In genomic region chr12:20212658-20213387, GRCh38 we compare ENCODE assay signal across 9 cellular contexts.
A peak's percentile ranks its signal among the peaks of the same experiment; 100 is the strongest.
DNase-seq lines count a peak whose midpoint lies in the region; TF ChIP-seq lines count a peak whose summit lies in the region.
"Had no signal": no experiment of that assay in that cellular context is flagged by ENCODE, and none has a peak within 500 bp of the region (broad histone marks: within the 10 kb centered on the region; RNA-seq: fewer than 3 reads in every experiment).

No MANE protein-coding gene starts in this region.

- H3F3A ChIP-seq in neural progenitor cell (ENCODE audit: low read depth) = peaks cover 17% of the 10 kb centered on the region

- 20% methylated on average over 7 of the region's 7 CpGs for WGBS in HUES64

- H2AFZ ChIP-seq in neural progenitor cell (replicated peaks) = no peak overlapping the region

- no peaks in the 10 kb centered on the region for H3K27me3 ChIP-seq in HUES64 (ENCODE audit: insufficient read depth, low read length)
- no peaks in the 10 kb centered on the region for H3K27me3 ChIP-seq in neural progenitor cell
- H3K27me3 ChIP-seq: BLaER1 had no signal

- peak overlapping the region; percentile 27; the same call in 1 of the 2 replicates for H3K4me3 ChIP-seq in HUES64 (ENCODE audit: low read length)
- peak overlapping the region; percentile 73 for H3K4me3 ChIP-seq in SK-N-MC
- peak overlapping the region in 1 of 2 donors; percentile 9 for H3K4me3 ChIP-seq in foreskin fibroblast (ENCODE audit: low read depth in 1 of 2, low read length in 2 of 2)
- H3K4me3 ChIP-seq in neural progenitor cell = no peak overlapping the region
- H3K4me3 ChIP-seq: BLaER1 had no signal

- H3K36me3 Mint-ChIP-seq in neural progenitor cell = peaks cover 9% of the 10 kb centered on the region

- H3K9me3 Mint-ChIP-seq in neural progenitor cell = peaks cover 22% of the 10 kb centered on the region

- H3K4me1 ChIP-seq in HUES64 (ENCODE audit: insufficient read depth, low read length) (peaks cover 27% of the 10 kb centered on the region), neural progenitor cell (peaks cover 20% of the 10 kb centered on the region)

- peak overlapping the region; percentile 70 for H3K4me2 ChIP-seq in neural progenitor cell
- H3K4me2 ChIP-seq: BLaER1 had no signal

- H3K9me3 ChIP-seq in HUES64 (ENCODE audit: insufficient read depth, low read depth, low read length) (no peaks in the 10 kb centered on the region; the same call in 1 of the 2 replicates), SK-N-MC (ENCODE audit: low read depth, low read length) (peaks cover 3% of the 10 kb centered on the region; the same call in 1 of the 2 replicates), neural progenitor cell (ENCODE audit: low read depth) (no peaks in the 10 kb centered on the region)
- H3K9me3 ChIP-seq: BLaER1 had no signal

- peaks cover 30% of the 10 kb centered on the region for H3K4me1 Mint-ChIP-seq in neural progenitor cell

- H3K27ac ChIP-seq in HUES64 (ENCODE audit: low read depth, low read length) (peak overlapping the region; percentile 91), SK-N-MC (peak overlapping the region; percentile 93), neural progenitor cell (peak overlapping the region; percentile 72)
- H3K27ac ChIP-seq: BLaER1 had no signal

- no peak for TF ChIP-seq CTCF in foreskin fibroblast (IDR thresholded peaks at IDR 0.05; ENCODE audit: low read depth, low read length)
- no peak for TF ChIP-seq CTCF in neural progenitor cell (IDR thresholded peaks at IDR 0.05)
- no peak for TF ChIP-seq CTCF in GM20000 (IDR thresholded peaks at IDR 0.05; ENCODE audit: extremely low read depth, missing control alignments)

- H3K4me3 Mint-ChIP-seq in neural progenitor cell = peak overlapping the region; percentile 67

- H3K27me3 Mint-ChIP-seq in neural progenitor cell (ENCODE audit: insufficient read depth, low read depth) = no peaks in the 10 kb centered on the region

- peak overlapping the region; percentile 61; the same call in 1 of the 2 replicates for H3K9ac ChIP-seq in HUES64 (ENCODE audit: low read depth, low read length)
- H3K9ac ChIP-seq in SK-N-MC (ENCODE audit: insufficient read length) = peak overlapping the region; percentile 64
- H3K9ac ChIP-seq in neural progenitor cell = no peak overlapping the region
- H3K9ac ChIP-seq: BLaER1 had no signal

- H4K20me1 ChIP-seq in neural progenitor cell (ENCODE audit: low read depth) = peaks cover 4% of the 10 kb centered on the region
- H4K20me1 ChIP-seq: BLaER1 had no signal

- peak overlapping the region; percentile 99 for H3K27ac Mint-ChIP-seq in neural progenitor cell

- DNase-seq in A172 (ENCODE audit: low spot score) (peak; percentile 93), SK-N-MC (ENCODE audit: low read depth, low spot score) (peak; percentile 99), foreskin fibroblast (peak; percentile 88 to 98), neural progenitor cell (ENCODE audit: low spot score) (peak; percentile 93), KG1 (lab: John Stamatoyannopoulos, UW) (no peak), GM20000 (ENCODE audit: low spot score) (no peak)
- DNase-seq in stimulated activated naive CD4-positive, alpha-beta T cell treated with Interleukin-2 at 50 U/mL for 16 hours (lab: John Stamatoyannopoulos, UW) = no peak

- no peaks in the 10 kb centered on the region for H3K36me3 ChIP-seq in HUES64 (ENCODE audit: insufficient read depth, low read length)
- no peaks in the 10 kb centered on the region for H3K36me3 ChIP-seq in SK-N-MC (ENCODE audit: insufficient read depth, low read length)
- no peaks in the 10 kb centered on the region for H3K36me3 ChIP-seq in neural progenitor cell
- H3K36me3 ChIP-seq: BLaER1 had no signal

- no peaks in the 10 kb centered on the region for H3K79me2 ChIP-seq in neural progenitor cell (ENCODE audit: low read depth)

Comparison
In these comparisons a context has a peak if more than half of its experiments do, and no peak if none do; other contexts are left out.
1. DNase-seq: peak in A172 (single experiment), SK-N-MC (single experiment), foreskin fibroblast (2 of 2) and neural progenitor cell (single experiment); none in KG1 (single experiment), GM20000 (single experiment) and stimulated activated naive CD4-positive, alpha-beta T cell treated with Interleukin-2 at 50 U/mL for 16 hours (single experiment).
2. Peak in every context shown above with its lines, with median percentiles within 50 percentile points of each other: H3K27ac ChIP-seq.